15 cellular contexts compared by ENCODE assay signal in the genomic region with DNA sequence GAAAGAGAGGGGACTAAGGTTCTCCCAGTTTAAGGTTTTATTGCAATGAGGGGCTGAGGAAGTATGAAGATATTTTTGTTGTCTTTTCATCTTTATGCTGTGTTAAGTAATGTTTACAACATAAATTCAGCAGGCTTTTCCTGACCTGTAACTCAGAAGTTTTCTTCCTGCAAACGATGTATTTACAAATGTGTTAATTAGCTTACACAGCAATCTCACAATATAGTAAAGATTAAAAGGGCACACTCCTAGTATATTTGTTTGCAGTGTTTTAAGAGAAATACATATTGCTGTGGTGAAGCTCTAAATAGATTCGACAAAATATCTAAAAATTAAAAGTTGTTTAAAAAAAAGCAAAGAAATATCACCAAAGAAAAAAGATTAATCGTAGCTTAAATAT.
A peak's percentile ranks its signal among the peaks of the same experiment; 100 is the strongest.
DNase-seq lines count a peak whose midpoint lies in the region; FAIRE-seq lines count a peak whose summit lies in the region.
"Had no signal": no experiment of that assay in that cellular context is flagged by ENCODE, and none has a peak within 500 bp of the region (broad histone marks: within the 10 kb centered on the region; RNA-seq: fewer than 3 reads in every experiment).

No MANE protein-coding gene starts in this region.

- FAIRE-seq in A204.1 (lab: Jason Lieb, UNC) (peak; percentile 40), G401.6 (lab: Jason Lieb, UNC) (peak; percentile 82)
- FAIRE-seq: GM12878, HTR-8/SVneo had no signal

- no peaks in the 10 kb centered on the region for H3K9me3 ChIP-seq in SK-N-MC (ENCODE audit: low read depth, low read length)

- H3K27ac ChIP-seq in SK-N-MC = peak overlapping the region; percentile 86
- H3K27ac ChIP-seq: BLaER1 had no signal

- H3K9ac ChIP-seq in SK-N-MC (ENCODE audit: insufficient read length) = peak overlapping the region; percentile 35
- H3K9ac ChIP-seq: BLaER1 had no signal

- H3K4me3 ChIP-seq in SK-N-MC = peak overlapping the region; percentile 55
- H3K4me3 ChIP-seq: BLaER1, GM12878 had no signal

- H3K36me3 ChIP-seq in SK-N-MC (ENCODE audit: insufficient read depth, low read length) = no peaks in the 10 kb centered on the region
- H3K36me3 ChIP-seq: BLaER1 had no signal

- DNase-seq in SK-N-MC (ENCODE audit: low read depth, low spot score) (no peak), pons (ENCODE audit: low spot score) (peak; percentile 1), COR-L47 (lab: John Stamatoyannopoulos, UW) (no peak), activated T-cell treated with anti-CD3 and anti-CD28 coated beads for 4 hours (no peak)
- DNase-seq: Calu3; CD4-positive, alpha-beta memory T cell; DMS79 treated with DMSO at 0.1 percent for 48 hours; GOT3; H7; HFFc6 had no signal
